Comparison of ENCODE assay signal across 8 cellular contexts in genomic region chr5:93894471-93895354, GRCh38.
DNase-seq lines count a peak whose midpoint lies in the region; ATAC-seq, FAIRE-seq and TF ChIP-seq lines count a peak whose summit lies in the region.

No MANE protein-coding gene starts in this region.

- H3K4me3 Mint-ChIP-seq in astrocyte (ENCODE audit: unreplicated experiment) = no peak overlapping the region
- no peak overlapping the region for H3K4me3 Mint-ChIP-seq in activated T-helper 17 cell treated with anti-CD3 and anti-CD28 coated beads, Interleukin-2, amount 50 U/mL, for 72 hours

- H3K36me3 ChIP-seq in DND-41 (ENCODE audit: insufficient read depth, low read length) (no peaks in the 10 kb centered on the region), Loucy (ENCODE audit: insufficient read depth, low read length) (no peaks in the 10 kb centered on the region), astrocyte (ENCODE audit: insufficient read depth, low read length) (no peaks in the 10 kb centered on the region)

- H3K4me2 ChIP-seq in DND-41 (ENCODE audit: insufficient read depth, low read length) = no peak overlapping the region
- no peak overlapping the region for H3K4me2 ChIP-seq in Loucy (ENCODE audit: low read depth, low read length, poor library complexity, severe bottlenecking)
- H3K4me2 ChIP-seq in astrocyte (ENCODE audit: low read length) = no peak overlapping the region

- no peaks in the 10 kb centered on the region for H3K27me3 Mint-ChIP-seq in astrocyte (ENCODE audit: low read depth, unreplicated experiment)
- H3K27me3 Mint-ChIP-seq in activated T-helper 17 cell treated with anti-CD3 and anti-CD28 coated beads, Interleukin-2, amount 50 U/mL, for 72 hours = no peaks in the 10 kb centered on the region

- no peaks in the 10 kb centered on the region for H3K9me2 ChIP-seq in Loucy (replicated peaks; ENCODE audit: low read depth, low read length)

- no peaks in the 10 kb centered on the region for H4K20me1 ChIP-seq in DND-41 (ENCODE audit: insufficient read depth, low read length)
- no peaks in the 10 kb centered on the region for H4K20me1 ChIP-seq in Loucy (ENCODE audit: insufficient read depth, low read length, poor library complexity, severe bottlenecking)
- no peaks in the 10 kb centered on the region for H4K20me1 ChIP-seq in astrocyte (ENCODE audit: insufficient read depth, low read length)

- H3K36me3 Mint-ChIP-seq in astrocyte (ENCODE audit: low read depth, unreplicated experiment) = no peaks in the 10 kb centered on the region
- H3K36me3 Mint-ChIP-seq in activated T-helper 17 cell treated with anti-CD3 and anti-CD28 coated beads, Interleukin-2, amount 50 U/mL, for 72 hours (ENCODE audit: low read depth) = no peaks in the 10 kb centered on the region

- H3K9ac ChIP-seq in DND-41 (ENCODE audit: low read depth, low read length) = no peak overlapping the region
- H3K9ac ChIP-seq in Loucy (ENCODE audit: low read depth, low read length, poor library complexity, severe bottlenecking) = no peak overlapping the region
- H3K9ac ChIP-seq in astrocyte (ENCODE audit: low read length) = no peak overlapping the region

- no peaks in the 10 kb centered on the region for H3K27me3 ChIP-seq in DND-41 (ENCODE audit: insufficient read depth, low read length, poor library complexity)
- H3K27me3 ChIP-seq in Loucy (ENCODE audit: insufficient read depth, low read length, poor library complexity, severe bottlenecking) = no peaks in the 10 kb centered on the region
- H3K27me3 ChIP-seq in astrocyte (ENCODE audit: insufficient read depth, low read length) = no peaks in the 10 kb centered on the region

- no peaks in the 10 kb centered on the region for H3K79me2 ChIP-seq in DND-41 (ENCODE audit: insufficient read depth, low read length)
- no peaks in the 10 kb centered on the region for H3K79me2 ChIP-seq in Loucy (ENCODE audit: insufficient read depth, low read length)
- H3K79me2 ChIP-seq in astrocyte (ENCODE audit: insufficient read depth, low read length) = no peaks in the 10 kb centered on the region

- H3K4me1 Mint-ChIP-seq in astrocyte (ENCODE audit: low read depth, unreplicated experiment) = peaks cover 11% of the 10 kb centered on the region
- H3K4me1 Mint-ChIP-seq in activated T-helper 17 cell treated with anti-CD3 and anti-CD28 coated beads, Interleukin-2, amount 50 U/mL, for 72 hours = no peaks in the 10 kb centered on the region

- no peaks in the 10 kb centered on the region for H3K9me3 Mint-ChIP-seq in astrocyte (ENCODE audit: unreplicated experiment)
- H3K9me3 Mint-ChIP-seq in activated T-helper 17 cell treated with anti-CD3 and anti-CD28 coated beads, Interleukin-2, amount 50 U/mL, for 72 hours = no peaks in the 10 kb centered on the region

- no peaks in the 10 kb centered on the region for H3F3A ChIP-seq in Loucy (ENCODE audit: low read depth)

- no peak overlapping the region for H3K27ac ChIP-seq in DND-41 (ENCODE audit: low read length)
- H3K27ac ChIP-seq in astrocyte (ENCODE audit: low read depth, low read length) = no peak overlapping the region

- TF ChIP-seq CTCF in DND-41 (IDR thresholded peaks at IDR 0.05; ENCODE audit: borderline replicate concordance, extremely low read depth, low read length, poor library complexity, severe bottlenecking) (peak; percentile 69), Loucy (conservative IDR thresholded peaks at IDR 0.05; ENCODE audit: low read length) (peak; percentile 54), astrocyte (IDR thresholded peaks at IDR 0.05; ENCODE audit: insufficient read depth, low read depth, low read length) (peak; percentile 32)

- H3K4me1 ChIP-seq in DND-41 (ENCODE audit: insufficient read depth, low read length) (0 out of 2 replicates have a peak, but pooled peaks cover 6% of the 10 kb centered on the region), Loucy (ENCODE audit: insufficient read depth, low read length, poor library complexity, severe bottlenecking) (no peaks in the 10 kb centered on the region), astrocyte (ENCODE audit: insufficient read depth, low read length) (no peaks in the 10 kb centered on the region)

- H3K9me3 ChIP-seq in DND-41 (ENCODE audit: insufficient read depth, low read length, severe bottlenecking) = no peaks in the 10 kb centered on the region
- H3K9me3 ChIP-seq in Loucy (ENCODE audit: insufficient read depth, low read depth, low read length) = no peaks in the 10 kb centered on the region
- H3K9me3 ChIP-seq in astrocyte (ENCODE audit: insufficient read depth, low read depth, low read length) = no peaks in the 10 kb centered on the region

- peak; percentile 34 for FAIRE-seq in astrocyte (lab: Jason Lieb, UNC)

- H2AFZ ChIP-seq in DND-41 (ENCODE audit: low read depth, low read length) (no peak overlapping the region), Loucy (ENCODE audit: low read length) (no peak overlapping the region), astrocyte (ENCODE audit: low read depth, low read length) (no peak overlapping the region)

- H3K4me3 ChIP-seq in DND-41 (ENCODE audit: low read depth in 1 of 2, low read length in 2 of 2) (no peak overlapping the region), Loucy (ENCODE audit: low read length, poor library complexity, severe bottlenecking) (no peak overlapping the region), astrocyte (ENCODE audit: insufficient read depth, low read depth, low read length) (no peak overlapping the region)

- intact Hi-C loops in left ventricle myocardium superior (cut with micrococcal nuclease) = no loop called here

- no peak for DNase-seq in DND-41
- DNase-seq in astrocyte (ENCODE audit: low read depth) = no peak
- DNase-seq in midbrain (lab: John Stamatoyannopoulos, UW) = peak; percentile 33
- DNase-seq in activated T-cell treated with anti-CD3 and anti-CD28 coated beads for 4 hours = no peak
- no peak for DNase-seq in left ventricle myocardium superior
- DNase-seq in NCI-H1436 treated with DMSO at 0.1 percent for 48 hours (lab: John Stamatoyannopoulos, UW) = no peak

- peak; percentile 45; the same call in 2 of the 3 replicates for ATAC-seq in DND-41 (ENCODE audit: insufficient read depth, low read depth)
- no peak for ATAC-seq in activated T-helper 17 cell treated with anti-CD3 and anti-CD28 coated beads, Interleukin-2, amount 50 U/mL, for 72 hours (replicated peaks)
- ATAC-seq in left ventricle myocardium superior = no peak

- H3K27ac Mint-ChIP-seq in astrocyte (ENCODE audit: unreplicated experiment) = no peak overlapping the region
- no peak overlapping the region for H3K27ac Mint-ChIP-seq in activated T-helper 17 cell treated with anti-CD3 and anti-CD28 coated beads, Interleukin-2, amount 50 U/mL, for 72 hours
